ENCODE assay signal across 29 cellular contexts in genomic region chr5:144404672-144405071, GRCh38.
"Had no signal": no experiment of that assay in that cellular context is flagged by ENCODE, and none has a peak within 500 bp of the region (broad histone marks: within the 10 kb centered on the region; RNA-seq: fewer than 3 reads in every experiment).

No MANE protein-coding gene starts in this region.

- H3K4me3 ChIP-seq: colonic mucosa, coronary artery, dorsolateral prefrontal cortex, esophagus muscularis mucosa, esophagus squamous epithelium, gastrocnemius medialis, gastroesophageal sphincter, heart left ventricle, heart right ventricle, hepatocyte had no signal

- H3K27me3 ChIP-seq: colonic mucosa, dorsolateral prefrontal cortex, esophagus muscularis mucosa, esophagus squamous epithelium, foreskin keratinocyte, gastrocnemius medialis, gastroesophageal sphincter, heart left ventricle, hepatocyte had no signal

- H3K4me1 ChIP-seq: colonic mucosa, esophagus muscularis mucosa, esophagus squamous epithelium, foreskin keratinocyte, gastrocnemius medialis, gastroesophageal sphincter had no signal

- H3K9me3 ChIP-seq: colonic mucosa, esophagus muscularis mucosa, esophagus squamous epithelium, gastrocnemius medialis, gastroesophageal sphincter, heart left ventricle, heart right ventricle had no signal

- H3K27ac ChIP-seq: colonic mucosa, coronary artery, dorsolateral prefrontal cortex, epithelial cell of prostate, esophagus muscularis mucosa, esophagus squamous epithelium, foreskin keratinocyte, gastrocnemius medialis, gastroesophageal sphincter, heart left ventricle, heart right ventricle, hepatocyte had no signal

- H3K79me2 ChIP-seq: hepatocyte had no signal

- FAIRE-seq: colon, endometrium, endothelial cell of umbilical vein, frontal cortex had no signal

- H2AFZ ChIP-seq: hepatocyte had no signal

- DNase-seq: colonic mucosa; cortex of kidney; dermis blood vessel endothelial cell; dorsolateral prefrontal cortex; effector CD4-positive, alpha-beta T cell; effector CD8-positive, alpha-beta T cell; effector memory CD4-positive, alpha-beta T cell; effector memory CD8-positive, alpha-beta T cell; endodermal cell; erythroblast; esophagus squamous epithelium; foreskin fibroblast; foreskin keratinocyte; foreskin melanocyte; gastrocnemius medialis; glutamatergic neuron; head of caudate nucleus; heart left ventricle; heart right ventricle had no signal

- ATAC-seq: effector memory CD8-positive, alpha-beta T cell; esophagus mucosa; foreskin keratinocyte; gastrocnemius medialis; gastroesophageal sphincter; heart left ventricle; heart right ventricle had no signal

- H3K36me3 ChIP-seq: colonic mucosa, esophagus muscularis mucosa, esophagus squamous epithelium, gastrocnemius medialis, gastroesophageal sphincter, heart left ventricle, heart right ventricle had no signal

- H3K4me2 ChIP-seq: hepatocyte had no signal
